ENCODE assay signal across 8 cellular contexts in genomic region chr12:123431951-123432886, GRCh38. TPM values are rescaled to one million over a fixed set of nuclear protein-coding genes. Genes with fewer than 3 reads are reported as not detected.
DNase-seq lines count a peak whose midpoint lies in the region; ATAC-seq, FAIRE-seq and TF ChIP-seq lines count a peak whose summit lies in the region.

No MANE protein-coding gene starts in this region.

- TF ChIP-seq EP300 in GM12878 (IDR thresholded peaks at IDR 0.05; ENCODE audit: borderline replicate concordance in 1 of 2, control insufficient read depth in 1 of 2, low read depth in 2 of 2, low read length in 2 of 2), result peak in 1 of 2 experiments; percentile 26; a peak in 1 of 4 replicates

- DNase-seq in Caki2 (ENCODE audit: low read depth), result peak; percentile 44
- DNase-seq in NOMO-1 treated with dmso at 0.1 percent for 144 hours (lab: John Stamatoyannopoulos, UW; ENCODE audit: unreplicated experiment), result peak; percentile 41
- no peak for DNase-seq in GM12878 (ENCODE audit: low read depth, low spot score)
- no peak for DNase-seq in mesendoderm
- DNase-seq in NCI-H510A treated with DMSO at 0.1 percent for 48 hours (lab: John Stamatoyannopoulos, UW), result no peak
- no peak for DNase-seq in neuronal stem cell (ENCODE audit: low spot score)

- H2BK120ac ChIP-seq in mesendoderm (ENCODE audit: low read depth, low read length), result no peak overlapping the region
- no peak overlapping the region for H2BK120ac ChIP-seq in neuronal stem cell (ENCODE audit: low read depth, low read length)

- no peak for TF ChIP-seq RAD21 in GM12878 (IDR thresholded peaks at IDR 0.05; ENCODE audit: insufficient read depth, low read depth, low read length)

- no peak overlapping the region for H4K5ac ChIP-seq in mesendoderm (ENCODE audit: low read length)

- H3K79me2 ChIP-seq in GM12878 (ENCODE audit: control insufficient read depth, insufficient read depth, low read length), result peaks cover 80% of the 10 kb centered on the region
- no peaks in the 10 kb centered on the region for H3K79me2 ChIP-seq in mesendoderm (ENCODE audit: control insufficient read depth, insufficient read depth, low read length)

- H3K18ac ChIP-seq in mesendoderm (ENCODE audit: low read length) (no peak overlapping the region), neuronal stem cell (ENCODE audit: low read length) (no peak overlapping the region)

- in situ Hi-C loops in Caki2 (cut with HindIII; ENCODE audit: low pct_unique_long_range_greater_than_20kb, low sequenced_read_pairs), result no loop called here
- in situ Hi-C loops in GM12878 (cut with MboI), result loop anchor here (25.0 kb wide), 1 partner anchor 1480 kb away; the partner anchor contains the start of gene UBC

- 35% methylated on average over 15 of the region's 15 CpGs for WGBS in GM12878 (ENCODE audit: insufficient coverage, insufficient replicate concordance, low lambda C conversion rate, missing lambda C conversion rate)
- WGBS in mesendoderm (ENCODE audit: extremely low coverage, insufficient coverage, low lambda C conversion rate), result no CpG with 5 or more reads among the region's 15 CpGs
- no CpG with 5 or more reads among the region's 15 CpGs for WGBS in neuronal stem cell (ENCODE audit: extremely low coverage in 2 of 2, insufficient read length in 2 of 2, insufficient replicate concordance in 1 of 2), 2 donors

- no peak overlapping the region for H3K14ac ChIP-seq in neuronal stem cell (ENCODE audit: low read length)

- H3K4ac ChIP-seq in mesendoderm (ENCODE audit: low read depth, low read length), result no peak overlapping the region
- H3K4ac ChIP-seq in neuronal stem cell (ENCODE audit: low read length), result no peak overlapping the region

- no peak overlapping the region for H4K91ac ChIP-seq in neuronal stem cell (ENCODE audit: low read depth, low read length, poor library complexity)

- H3K27ac Mint-ChIP-seq in nephron, result peak overlapping the region; percentile 35 to 78 (median 54)

- no peak overlapping the region for H2BK12ac ChIP-seq in neuronal stem cell (ENCODE audit: low read length)

- intact Hi-C loops in GM12878 (cut with micrococcal nuclease; ENCODE audit: unreplicated experiment), result loop anchor here (1.0 to 10.0 kb wide), 4 partner anchors 45 to 1343 kb away; partner anchors contain the start of gene TMED2

- H3K4me3 ChIP-seq in GM12878 (peak overlapping the region; percentile 82), mesendoderm (ENCODE audit: low read length) (no peak overlapping the region), neuronal stem cell (ENCODE audit: low read length in 2 of 2) (no peak overlapping the region)

- H3K4me1 Mint-ChIP-seq in nephron, result peaks cover 4% of the 10 kb centered on the region

- TF ChIP-seq POLR2A in GM12878 (IDR thresholded peaks at IDR 0.05; ENCODE audit: low read depth, low read length), result 0 out of 2 replicates have a peak, but pooled peaks have one; percentile 38

- RAD21 ChIA-PET in GM12878 (lab: Charles Lee; ENCODE audit: unreplicated experiment), result interaction anchor here (0.7 to 7.1 kb wide), 11 partner anchors 9 to 164 kb away, joined by 3 to 48 read pairs (median 5); partner anchors contain the start of genes SBNO1 and SNRNP35

- BruUV-seq in GM12878 (replicated peaks; lab: Mats Ljungman, UMichigan), result TSS peak; percentile 45

- no peak overlapping the region for H2AFZ ChIP-seq in GM12878 (ENCODE audit: control insufficient read depth, low read depth, low read length)
- H2AFZ ChIP-seq in neuronal stem cell (ENCODE audit: low read length), result no peak overlapping the region

- H2AK5ac ChIP-seq in mesendoderm (ENCODE audit: low read length) (no peak overlapping the region), neuronal stem cell (ENCODE audit: low read depth, low read length) (no peak overlapping the region)

- CTCF ChIA-PET in GM12878 (lab: Yijun Ruan, JAX), result interaction anchor here (0.6 to 1.9 kb wide), 5 partner anchors 25 to 281 kb away, joined by 3 to 8 read pairs (median 3); partner anchors contain the start of genes SBNO1 and SNRNP35

- H3K23ac ChIP-seq in mesendoderm (ENCODE audit: low read length), result no peak overlapping the region
- no peak overlapping the region for H3K23ac ChIP-seq in neuronal stem cell (ENCODE audit: low read depth, low read length, poor library complexity)

- H2BK5ac ChIP-seq in mesendoderm (ENCODE audit: low read length) (no peak overlapping the region), neuronal stem cell (ENCODE audit: low read length) (no peak overlapping the region)

- SMC1A ChIA-PET in GM12878 (lab: Charles Lee; ENCODE audit: uncharacterized antibody, unreplicated experiment), result interaction anchor here (0.6 to 4.9 kb wide), 17 partner anchors 9 to 280 kb away, joined by 3 to 48 read pairs (median 4); partner anchors contain the start of genes ATP6V0A2, KMT5A, MPHOSPH9 and SBNO1

- TF ChIP-seq CTCF in GM12878 (IDR thresholded peaks at IDR 0.05 in 2 of 3, conservative IDR thresholded peaks at IDR 0.05 in 1 of 3; ENCODE audit: control insufficient read depth in 2 of 3, extremely low read depth in 1 of 3, insufficient read depth in 1 of 3, low read depth in 3 of 3, low read length in 3 of 3), result no peak
- no peak for TF ChIP-seq CTCF in nephron (IDR thresholded peaks at IDR 0.05; ENCODE audit: unreplicated experiment in 3 of 3)

- H3K36me3 Mint-ChIP-seq in nephron (ENCODE audit: low read depth), result peaks cover 12% of the 10 kb centered on the region

- no peak for FAIRE-seq in GM12878 (lab: Jason Lieb, UNC)

- POLR2A ChIA-PET in GM12878 (lab: Charles Lee), result interaction anchor here (0.6 to 3.8 kb wide), 14 partner anchors 10 to 572 kb away, joined by 3 to 17 read pairs (median 4); partner anchors contain the start of genes KMT5A, MPHOSPH9, MTRFR and SNRNP35

- no peaks in the 10 kb centered on the region for H3K9me3 Mint-ChIP-seq in nephron

- ATAC-seq in GM12878 (peak; percentile 49), HG03175 (IDR thresholded peaks at IDR 0.05; ENCODE audit: unreplicated experiment) (no peak)

- peak overlapping the region; percentile 35 to 62 (median 38) for H3K4me3 Mint-ChIP-seq in nephron

- peaks cover 2% of the 10 kb centered on the region for H3K27me3 Mint-ChIP-seq in nephron (ENCODE audit: low read depth)

- peak overlapping the region; percentile 96 for H3K4me2 ChIP-seq in GM12878 (ENCODE audit: control insufficient read depth, insufficient read depth)
- H3K4me2 ChIP-seq in mesendoderm (ENCODE audit: low read length), result no peak overlapping the region
- no peak overlapping the region for H3K4me2 ChIP-seq in neuronal stem cell (ENCODE audit: insufficient read depth, low read length, poor library complexity, severe bottlenecking)

- no peaks in the 10 kb centered on the region for H4K20me1 ChIP-seq in GM12878 (ENCODE audit: control insufficient read depth, insufficient read depth)

- H3K9ac ChIP-seq in GM12878 (ENCODE audit: control insufficient read depth, insufficient read depth, low read length) (peak overlapping the region; percentile 89), mesendoderm (ENCODE audit: low read length) (no peak overlapping the region), neuronal stem cell (ENCODE audit: low read depth, low read length, poor library complexity) (no peak overlapping the region)

- H3K79me1 ChIP-seq in mesendoderm (ENCODE audit: low read length) (no peaks in the 10 kb centered on the region), neuronal stem cell (ENCODE audit: low read depth, low read length) (no peaks in the 10 kb centered on the region)

- H3K27me3 ChIP-seq in GM12878 (replicated peaks in 1 of 2; ENCODE audit: control insufficient read depth in 2 of 2, insufficient read depth in 2 of 2, low read length in 1 of 2) (no peaks in the 10 kb centered on the region), mesendoderm (ENCODE audit: insufficient read depth, low read length, poor library complexity) (no peaks in the 10 kb centered on the region), neuronal stem cell (ENCODE audit: control insufficient read depth in 3 of 3, insufficient read depth in 3 of 3, low read depth in 1 of 3, low read length in 3 of 3) (peaks cover 0 to 9% (median 0%) of the 10 kb centered on the region in 3 experiments)

- H3K36me3 ChIP-seq in GM12878 (ENCODE audit: control insufficient read depth in 2 of 2, insufficient read depth in 2 of 2, low read length in 1 of 2) (peaks cover 3 to 23% of the 10 kb centered on the region in 2 experiments), mesendoderm (ENCODE audit: control insufficient read depth, insufficient read depth, low read length) (no peaks in the 10 kb centered on the region), neuronal stem cell (replicated peaks in 1 of 2; ENCODE audit: control insufficient read depth in 2 of 2, insufficient read depth in 2 of 2, low read length in 2 of 2) (peaks cover 2 to 5% of the 10 kb centered on the region in 2 donors)

- H3K4me1 ChIP-seq in GM12878 (ENCODE audit: control insufficient read depth, insufficient read depth, low read length), result peaks cover 25% of the 10 kb centered on the region
- no peaks in the 10 kb centered on the region for H3K4me1 ChIP-seq in mesendoderm (ENCODE audit: control insufficient read depth, low read depth, low read length)
- peaks cover 0 to 6% of the 10 kb centered on the region in 2 donors for H3K4me1 ChIP-seq in neuronal stem cell (ENCODE audit: control insufficient read depth in 2 of 2, insufficient read depth in 1 of 2, low read depth in 1 of 2, low read length in 2 of 2)

- no peak overlapping the region for H4K8ac ChIP-seq in mesendoderm (ENCODE audit: low read depth, low read length)
- no peak overlapping the region for H4K8ac ChIP-seq in neuronal stem cell (ENCODE audit: low read depth, low read length)

- no peak overlapping the region for H3K56ac ChIP-seq in mesendoderm (ENCODE audit: low read length)

- H2BK15ac ChIP-seq in mesendoderm (replicated peaks; ENCODE audit: low read depth) (no peak overlapping the region), neuronal stem cell (ENCODE audit: low read length) (no peak overlapping the region)

- peaks cover 4% of the 10 kb centered on the region; the same call in 2 of the 3 replicates for H3K9me3 ChIP-seq in GM12878 (replicated peaks; ENCODE audit: control insufficient read depth, insufficient read depth, low read length)
- H3K9me3 ChIP-seq in neuronal stem cell (replicated peaks in 1 of 2; ENCODE audit: control insufficient read depth in 2 of 2, insufficient read depth in 1 of 2, low read depth in 1 of 2, low read length in 2 of 2), result no peaks in the 10 kb centered on the region

- peak overlapping the region; percentile 95 for H3K27ac ChIP-seq in GM12878 (ENCODE audit: control insufficient read depth, insufficient read depth)
- no peak overlapping the region for H3K27ac ChIP-seq in mesendoderm (ENCODE audit: low read depth, low read length)
- no peak overlapping the region for H3K27ac ChIP-seq in neuronal stem cell (replicated peaks; ENCODE audit: low read length)

RNA-seq across cellular contexts. Expression of gene RILPL2, which starts 4.3 kb away (rescaled TPM):
- total RNA-seq in Caki2 (2014; rRNA removed; shearing (Covaris generic); ENCODE audit: low replicate concordance), result 3.7 and 5.6 TPM in 2 replicates
- 14.7 and 14.8 TPM in 2 replicates for total RNA-seq in GM12878 (2013; cell fraction: nucleolus; rRNA removed)
- total RNA-seq in GM12878 (2014; rRNA removed) (18.9 and 19.2 TPM in 2 replicates), GM12878 (2014; rRNA removed; fragmentation: Illumina TruSeq; extraction: Trizol) (16.9 and 17.8 TPM in 2 replicates), GM12878 (2021) (18.7 and 19.2 TPM in 2 replicates)
- polyA plus RNA-seq in GM12878 (2011; ENCODE audit: low read depth), result 11.1 TPM
- polyA plus RNA-seq in GM12878 (2011; rRNA removed) (21.8 and 23.9 TPM in 2 replicates), GM12878 (2014; fragmentation: Illumina TruSeq; extraction: Trizol) (15.8 and 20.3 TPM in 2 replicates), GM12878 (2014; fragmentation: Nextera tagmentation; extraction: Ambion mirVana) (1 to 10 TPM; 3.5 to 8.3 TPM), GM12878 (2014; rRNA removed) (23.2 and 24.0 TPM in 2 replicates), GM12878 (2016; fragmentation: Nextera tagmentation; extraction: Ambion mirVana) (10 to 100 TPM; 36.9 to 38.5 TPM)
- 17.7 and 21.6 TPM in 2 replicates for polyA plus RNA-seq in GM12878 (2011; cell fraction: cytosol; rRNA removed)
- polyA plus RNA-seq in GM12878 (2011; cell fraction: nucleus; rRNA removed), result 7.4 and 9.1 TPM in 2 replicates
- 17.7 and 21.4 TPM in 2 replicates for polyA plus RNA-seq in GM12878 (2012)
- polyA minus RNA-seq in GM12878 (2011; rRNA and poly(A)+ RNA removed), result 8.3 and 9.7 TPM in 2 replicates
- polyA minus RNA-seq in GM12878 (2011; cell fraction: cytosol; rRNA and poly(A)+ RNA removed), result 5.8 and 6.0 TPM in 2 replicates
- 2.4 and 4.4 TPM in 2 replicates for polyA minus RNA-seq in GM12878 (2011; cell fraction: nucleus; rRNA and poly(A)+ RNA removed)
- 0.87 TPM for polyA plus RNA-seq in mesendoderm (2013, experiment 1 of 2)
- polyA plus RNA-seq in mesendoderm (2013, experiment 2 of 2), result 0.87 TPM
- polyA plus RNA-seq in neuronal stem cell (2013, experiment 1 of 2), result 2.2 TPM
- 2.1 TPM for polyA plus RNA-seq in neuronal stem cell (2013, experiment 2 of 2)

RNA-seq across cellular contexts. Expression of gene SNRNP35, which starts 25.7 kb away (rescaled TPM):
- 8.2 and 19.4 TPM in 2 replicates for total RNA-seq in Caki2 (2014; rRNA removed; shearing (Covaris generic); ENCODE audit: low replicate concordance)
- total RNA-seq in GM12878 (2013; cell fraction: nucleolus; rRNA removed), result 62.6 and 65.9 TPM in 2 replicates
- total RNA-seq in GM12878 (2014; rRNA removed) (23.6 and 27.2 TPM in 2 replicates), GM12878 (2014; rRNA removed; fragmentation: Illumina TruSeq; extraction: Trizol) (36.3 and 37.0 TPM in 2 replicates), GM12878 (2021) (17.7 and 21.6 TPM in 2 replicates)
- polyA plus RNA-seq in GM12878 (2011; ENCODE audit: low read depth), result 14.9 TPM
- polyA plus RNA-seq in GM12878 (2011; rRNA removed) (22.0 and 22.6 TPM in 2 replicates), GM12878 (2014; fragmentation: Illumina TruSeq; extraction: Trizol) (41.0 and 46.9 TPM in 2 replicates), GM12878 (2014; fragmentation: Nextera tagmentation; extraction: Ambion mirVana) (10 to 100 TPM; 25.0 to 49.6 TPM), GM12878 (2014; rRNA removed) (28.7 and 33.1 TPM in 2 replicates), GM12878 (2016; fragmentation: Nextera tagmentation; extraction: Ambion mirVana) (10 to 100 TPM; 27.0 to 31.0 TPM)
- 18.9 and 20.0 TPM in 2 replicates for polyA plus RNA-seq in GM12878 (2011; cell fraction: cytosol; rRNA removed)
- 12.5 and 19.1 TPM in 2 replicates for polyA plus RNA-seq in GM12878 (2011; cell fraction: nucleus; rRNA removed)
- 24.5 and 39.2 TPM in 2 replicates for polyA plus RNA-seq in GM12878 (2012)
- polyA minus RNA-seq in GM12878 (2011; rRNA and poly(A)+ RNA removed), result 16.5 and 19.9 TPM in 2 replicates
- polyA minus RNA-seq in GM12878 (2011; cell fraction: cytosol; rRNA and poly(A)+ RNA removed), result 9.1 and 11.5 TPM in 2 replicates
- polyA minus RNA-seq in GM12878 (2011; cell fraction: nucleus; rRNA and poly(A)+ RNA removed), result 12.3 and 26.5 TPM in 2 replicates
- polyA plus RNA-seq in mesendoderm (2013, experiment 1 of 2), result 15.1 TPM
- 15.7 TPM for polyA plus RNA-seq in mesendoderm (2013, experiment 2 of 2)
- polyA plus RNA-seq in neuronal stem cell (2013, experiment 1 of 2), result 22.6 TPM
- 24.4 TPM for polyA plus RNA-seq in neuronal stem cell (2013, experiment 2 of 2)

RNA-seq across cellular contexts. Expression of gene KMT5A, which starts 48.3 kb away (rescaled TPM):
- 39.7 and 49.1 TPM in 2 replicates for total RNA-seq in Caki2 (2014; rRNA removed; shearing (Covaris generic); ENCODE audit: low replicate concordance)
- total RNA-seq in GM12878 (2013; cell fraction: nucleolus; rRNA removed), result 46.9 and 65.3 TPM in 2 replicates
- total RNA-seq in GM12878 (2014; rRNA removed), result 33.7 and 41.3 TPM in 2 replicates
- 39.2 and 39.4 TPM in 2 replicates for total RNA-seq in GM12878 (2014; rRNA removed; fragmentation: Illumina TruSeq; extraction: Trizol)
- total RNA-seq in GM12878 (2021), result 39.2 and 47.1 TPM in 2 replicates
- polyA plus RNA-seq in GM12878 (2011; ENCODE audit: low read depth), result 12.8 TPM
- polyA plus RNA-seq in GM12878 (2011; rRNA removed), result 30.0 and 31.8 TPM in 2 replicates
- polyA plus RNA-seq in GM12878 (2011; cell fraction: cytosol; rRNA removed), result 26.0 and 27.7 TPM in 2 replicates
- 69.3 and 82.9 TPM in 2 replicates for polyA plus RNA-seq in GM12878 (2011; cell fraction: nucleus; rRNA removed)
- 25.0 and 25.3 TPM in 2 replicates for polyA plus RNA-seq in GM12878 (2012)
- polyA plus RNA-seq in GM12878 (2014; fragmentation: Illumina TruSeq; extraction: Trizol), result 45.4 and 54.2 TPM in 2 replicates
- 1 to 10 TPM; 3.2 to 6.8 TPM for polyA plus RNA-seq in GM12878 (2014; fragmentation: Nextera tagmentation; extraction: Ambion mirVana)
- 34.7 and 41.0 TPM in 2 replicates for polyA plus RNA-seq in GM12878 (2014; rRNA removed)
- 10 to 100 TPM; 17.3 to 18.3 TPM for polyA plus RNA-seq in GM12878 (2016; fragmentation: Nextera tagmentation; extraction: Ambion mirVana)
- 22.1 and 23.6 TPM in 2 replicates for polyA minus RNA-seq in GM12878 (2011; rRNA and poly(A)+ RNA removed)
- 8.7 and 13.2 TPM in 2 replicates for polyA minus RNA-seq in GM12878 (2011; cell fraction: cytosol; rRNA and poly(A)+ RNA removed)
- polyA minus RNA-seq in GM12878 (2011; cell fraction: nucleus; rRNA and poly(A)+ RNA removed), result 20.3 and 27.7 TPM in 2 replicates
- polyA plus RNA-seq in mesendoderm (2013, experiment 1 of 2), result 23.9 TPM
- 25.0 TPM for polyA plus RNA-seq in mesendoderm (2013, experiment 2 of 2)
- 33.3 TPM for polyA plus RNA-seq in neuronal stem cell (2013, experiment 1 of 2)
- 31.2 TPM for polyA plus RNA-seq in neuronal stem cell (2013, experiment 2 of 2)

Comparison
In these comparisons a context has a peak if more than half of its experiments do, and no peak if none do; other contexts are left out.
1. DNase-seq: peak in Caki2 (single experiment) and NOMO-1 treated with dmso at 0.1 percent for 144 hours (single experiment); none in GM12878 (single experiment), mesendoderm (single experiment), NCI-H510A treated with DMSO at 0.1 percent for 48 hours (single experiment) and neuronal stem cell (single experiment).